In the genomic region with DNA sequence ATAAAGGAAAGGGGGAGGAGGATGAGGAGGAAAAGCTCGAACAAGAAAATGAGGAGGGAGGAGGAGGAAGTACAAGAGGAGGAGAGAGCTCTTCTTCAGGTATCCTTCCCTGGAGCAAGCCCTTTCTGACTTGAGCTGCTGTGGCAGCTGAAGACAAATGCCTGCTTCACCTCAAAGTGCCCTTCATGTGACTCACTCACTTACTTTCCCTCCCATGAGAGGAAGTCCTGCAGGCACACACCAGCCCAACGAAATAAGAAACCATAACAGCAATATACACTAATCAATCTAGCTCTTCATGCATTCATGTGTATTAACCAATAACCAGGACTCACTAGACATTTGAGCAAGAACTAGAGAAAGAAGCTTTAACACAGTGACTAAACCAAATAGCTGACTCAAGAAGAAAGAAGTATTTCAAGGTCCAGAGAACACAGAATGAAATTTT, we compare ENCODE assay signal across 10 cellular contexts.
DNase-seq lines count a peak whose midpoint lies in the region; ATAC-seq, FAIRE-seq and TF ChIP-seq lines count a peak whose summit lies in the region.
"Had no signal": no experiment of that assay in that cellular context is flagged by ENCODE, and none has a peak within 500 bp of the region (broad histone marks: within the 10 kb centered on the region; RNA-seq: fewer than 3 reads in every experiment).

No MANE protein-coding gene starts in this region.

- ATAC-seq in HG03097 (IDR thresholded peaks at IDR 0.05; ENCODE audit: low FRiP score, unreplicated experiment), result peak; percentile 98
- ATAC-seq: SK-N-SH treated with all-trans-retinoic acid at 6 μM for 48 hours had no signal

- TF ChIP-seq CTCF in GM20000 (IDR thresholded peaks at IDR 0.05; ENCODE audit: extremely low read depth, missing control alignments) (no peak), BE2C (IDR thresholded peaks at IDR 0.05; ENCODE audit: low read depth, low read length) (no peak)

- no peaks in the 10 kb centered on the region for H3K36me3 ChIP-seq in BE2C

- TF ChIP-seq POLR2A in GM12892 (IDR thresholded peaks at IDR 0.05; ENCODE audit: low read depth, low read length), result peak; percentile 52; the same call in 1 of the 2 replicates

- no peaks in the 10 kb centered on the region for H3K4me1 ChIP-seq in BE2C

- intact Hi-C loops in head of caudate nucleus (cut with DNase I), result no loop called here

- no peak overlapping the region for H3K4me3 ChIP-seq in BE2C (ENCODE audit: low read depth, low read length)

- DNase-seq in GM12892 (ENCODE audit: insufficient read length) (peak; percentile 23), GM20000 (ENCODE audit: low spot score) (peak; percentile 35), SKM-1 (lab: John Stamatoyannopoulos, UW; ENCODE audit: unreplicated experiment) (peak; percentile 27), DMS 273 treated with DMSO at 0.1 percent for 48 hours (lab: John Stamatoyannopoulos, UW) (no peak), head of caudate nucleus (no peak), LoVo (ENCODE audit: low spot score) (no peak), BE2C (no peak)
- DNase-seq: activated naive CD4-positive, alpha-beta T cell treated with anti-CD3 and anti-CD28 coated beads, Interleukin-2, amount 10 ng/mL, durations not matched to agents 7 days and 5 days had no signal

- H3K27me3 ChIP-seq in BE2C, result peaks cover 3% of the 10 kb centered on the region; the same call in 1 of the 2 replicates

- peak; percentile 95 for FAIRE-seq in GM12892 (lab: Jason Lieb, UNC)

- H3K9me3 ChIP-seq in BE2C, result no peaks in the 10 kb centered on the region

Comparison
In these comparisons a context has a peak if more than half of its experiments do, and no peak if none do; other contexts are left out.
1. DNase-seq: peak in GM12892 (single experiment), GM20000 (single experiment) and SKM-1 (single experiment); none in DMS 273 treated with DMSO at 0.1 percent for 48 hours (single experiment), head of caudate nucleus (0 of 42), LoVo (single experiment) and BE2C (single experiment).